In the genomic region with DNA sequence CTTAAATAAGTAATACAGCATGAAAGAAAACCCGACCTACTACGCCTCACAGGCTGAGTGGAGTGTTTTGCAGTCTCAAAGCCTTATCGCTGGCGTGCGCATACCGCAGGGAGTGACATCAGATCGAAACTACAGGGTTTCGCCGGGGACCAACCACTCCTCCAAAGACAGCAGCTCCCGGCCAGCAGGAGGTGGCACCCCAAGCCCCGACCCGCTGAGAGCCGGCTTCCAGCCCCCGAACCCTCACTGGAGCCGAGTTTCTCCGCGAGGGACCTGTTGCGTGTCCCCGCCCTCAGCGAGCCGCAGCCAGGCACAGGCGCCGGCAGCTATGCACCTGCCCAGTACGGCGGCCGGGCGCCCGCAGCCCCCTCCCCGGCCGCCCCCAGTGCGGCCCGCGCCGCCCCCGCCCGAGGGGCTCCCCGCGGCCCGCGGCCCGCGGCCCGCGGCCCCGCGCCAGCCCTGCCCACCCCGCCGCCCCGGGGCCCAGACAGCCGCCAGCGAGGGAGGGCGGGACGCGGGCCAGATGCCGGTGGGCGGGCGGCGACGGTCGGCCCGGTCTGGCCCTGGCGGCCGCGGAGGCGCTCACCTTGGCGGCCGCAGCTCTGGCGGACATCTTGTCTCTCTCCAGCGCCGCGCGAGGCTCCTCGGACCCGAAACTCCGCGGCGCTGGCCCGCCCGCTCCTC, we compare ENCODE assay signal across 8 cellular contexts. TPM values are rescaled to one million over a fixed set of nuclear protein-coding genes. Genes with fewer than 3 reads are reported as not detected.
DNase-seq lines count a peak whose midpoint lies in the region; ATAC-seq lines count a peak whose summit lies in the region.

No MANE protein-coding gene starts in this region.

- no peaks in the 10 kb centered on the region for H3K9me3 ChIP-seq in stomach smooth muscle (ENCODE audit: control insufficient read depth in 2 of 2, low read length in 2 of 2)

- CTCF ChIA-PET in activated CD4-positive, alpha-beta T cell treated with anti-CD3 and anti-CD28 coated beads for 36 hours (lab: Charles Lee) = no interaction called here

- H3K27me3 Mint-ChIP-seq in activated CD4-positive, alpha-beta T cell treated with anti-CD3 and anti-CD28 coated beads for 36 hours = peaks cover 56% of the 10 kb centered on the region
- peaks cover 61% of the 10 kb centered on the region for H3K27me3 Mint-ChIP-seq in T-helper 2 cell treated with Interferon-gamma antibody and Interleukin-4, amounts not matched to agents 5 μg/mL and 100 μg/mL, for 36 hours (ENCODE audit: low read depth)
- H3K27me3 Mint-ChIP-seq in activated T-helper 1 cell treated with anti-CD3 and anti-CD28 coated beads, Interleukin-12 subunit alpha, Interleukin-12 subunit beta, Interleukin-2, Interleukin-4 antibody, amounts not matched to agents 30 ng/mL and 10 ng/mL and 1 ng/mL, durations not matched to agents 14 hours and 24 hours and 36 hours (ENCODE audit: insufficient read depth) = peaks cover 59% of the 10 kb centered on the region

- H3K4me3 Mint-ChIP-seq in activated CD4-positive, alpha-beta T cell treated with anti-CD3 and anti-CD28 coated beads for 36 hours = no peak overlapping the region
- no peak overlapping the region for H3K4me3 Mint-ChIP-seq in T-helper 2 cell treated with Interferon-gamma antibody and Interleukin-4, amounts not matched to agents 5 μg/mL and 100 μg/mL, for 36 hours
- H3K4me3 Mint-ChIP-seq in activated T-helper 1 cell treated with anti-CD3 and anti-CD28 coated beads, Interleukin-12 subunit alpha, Interleukin-12 subunit beta, Interleukin-2, Interleukin-4 antibody, amounts not matched to agents 30 ng/mL and 10 ng/mL and 1 ng/mL, durations not matched to agents 14 hours and 24 hours and 36 hours = no peak overlapping the region

- POLR2A ChIA-PET in activated CD4-positive, alpha-beta T cell treated with anti-CD3 and anti-CD28 coated beads for 36 hours (lab: Charles Lee) = interaction anchor here (0.6 kb wide), 1 partner anchor 40 kb away, joined by 3 read pairs; no protein-coding TSS in a partner anchor

- no peak overlapping the region for H2BK15ac ChIP-seq in mesendoderm (replicated peaks; ENCODE audit: low read depth)

- no peak overlapping the region for H2AK5ac ChIP-seq in mesendoderm (ENCODE audit: low read length)

- ATAC-seq in activated CD4-positive, alpha-beta T cell treated with anti-CD3 and anti-CD28 coated beads for 36 hours = peak; percentile 72

- H3K27ac ChIP-seq in mesendoderm (ENCODE audit: low read depth, low read length) (peak overlapping the region; percentile 100), stomach smooth muscle (ENCODE audit: low read length) (peak overlapping the region; percentile 89)

- peaks cover 12% of the 10 kb centered on the region for H3K9me3 Mint-ChIP-seq in activated CD4-positive, alpha-beta T cell treated with anti-CD3 and anti-CD28 coated beads for 36 hours (ENCODE audit: low read depth)
- peaks cover 28% of the 10 kb centered on the region for H3K9me3 Mint-ChIP-seq in T-helper 2 cell treated with Interferon-gamma antibody and Interleukin-4, amounts not matched to agents 5 μg/mL and 100 μg/mL, for 36 hours
- peaks cover 21% of the 10 kb centered on the region for H3K9me3 Mint-ChIP-seq in activated T-helper 1 cell treated with anti-CD3 and anti-CD28 coated beads, Interleukin-12 subunit alpha, Interleukin-12 subunit beta, Interleukin-2, Interleukin-4 antibody, amounts not matched to agents 30 ng/mL and 10 ng/mL and 1 ng/mL, durations not matched to agents 14 hours and 24 hours and 36 hours

- intact Hi-C loops in activated CD4-positive, alpha-beta T cell treated with anti-CD3 and anti-CD28 coated beads for 36 hours (cut with DNase I, micrococcal nuclease) = loop anchor here in 1 of 2 experiments (5.0 to 10.0 kb wide), 2 partner anchors 249 to 777 kb away; a partner anchor contains a TSS
- intact Hi-C loops in activated T-helper 1 cell treated with anti-CD3 and anti-CD28 coated beads, Interleukin-12 subunit alpha, Interleukin-12 subunit beta, Interleukin-2, Interleukin-4 antibody, amounts not matched to agents 30 ng/mL and 10 ng/mL and 1 ng/mL, durations not matched to agents 14 hours and 24 hours and 36 hours (cut with micrococcal nuclease) = no loop called here

- H3K9ac ChIP-seq in mesendoderm (ENCODE audit: low read length) (peak overlapping the region; percentile 81), stomach smooth muscle (ENCODE audit: low read length in 2 of 2) (peak overlapping the region; percentile 82 to 84)

- peaks cover 39% of the 10 kb centered on the region for H3K79me2 ChIP-seq in mesendoderm (ENCODE audit: control insufficient read depth, insufficient read depth, low read length)

- peaks cover 11% of the 10 kb centered on the region for H3K36me3 Mint-ChIP-seq in activated CD4-positive, alpha-beta T cell treated with anti-CD3 and anti-CD28 coated beads for 36 hours (ENCODE audit: low read depth)
- H3K36me3 Mint-ChIP-seq in T-helper 2 cell treated with Interferon-gamma antibody and Interleukin-4, amounts not matched to agents 5 μg/mL and 100 μg/mL, for 36 hours (ENCODE audit: low read depth) = peaks cover 3% of the 10 kb centered on the region
- no peaks in the 10 kb centered on the region for H3K36me3 Mint-ChIP-seq in activated T-helper 1 cell treated with anti-CD3 and anti-CD28 coated beads, Interleukin-12 subunit alpha, Interleukin-12 subunit beta, Interleukin-2, Interleukin-4 antibody, amounts not matched to agents 30 ng/mL and 10 ng/mL and 1 ng/mL, durations not matched to agents 14 hours and 24 hours and 36 hours (ENCODE audit: low read depth)

- peak overlapping the region; percentile 100 for H3K18ac ChIP-seq in mesendoderm (ENCODE audit: low read length)

- peak overlapping the region; percentile 97 for H3K4ac ChIP-seq in mesendoderm (ENCODE audit: low read depth, low read length)

- no peak overlapping the region for H3K4me2 ChIP-seq in mesendoderm (ENCODE audit: low read length)

- peak; percentile 65 for DNase-seq in activated CD4-positive, alpha-beta T cell treated with anti-CD3 and anti-CD28 coated beads for 36 hours
- no peak for DNase-seq in activated CD4-positive, alpha-beta T cell treated with anti-CD3 and anti-CD28 coated beads for 4 hours
- DNase-seq in HPDE6-E6E7 (ENCODE audit: extremely low spot score) (peak; percentile 57), epidermal melanocyte (ENCODE audit: insufficient read length, low spot score) (peak; percentile 29), mesendoderm (peak; percentile 96)
- peak; percentile 31 for DNase-seq in T-helper 2 cell treated with Interferon-gamma antibody and Interleukin-4, amounts not matched to agents 5 μg/mL and 100 μg/mL, for 36 hours (ENCODE audit: low spot score)
- no peak for DNase-seq in activated T-helper 1 cell treated with anti-CD3 and anti-CD28 coated beads, Interleukin-12 subunit alpha, Interleukin-12 subunit beta, Interleukin-2, Interleukin-4 antibody, amounts not matched to agents 30 ng/mL and 10 ng/mL and 1 ng/mL, durations not matched to agents 14 hours and 24 hours and 36 hours (ENCODE audit: low spot score)

- H3K56ac ChIP-seq in mesendoderm (ENCODE audit: low read length) = peak overlapping the region; percentile 93

- H3K4me1 ChIP-seq in mesendoderm (ENCODE audit: control insufficient read depth, low read depth, low read length) (peaks cover 3% of the 10 kb centered on the region), stomach smooth muscle (ENCODE audit: control insufficient read depth, insufficient read depth, low read length) (peaks cover 2% of the 10 kb centered on the region)

- peak overlapping the region; percentile 82 for H4K8ac ChIP-seq in mesendoderm (ENCODE audit: low read depth, low read length)

- H3K23ac ChIP-seq in mesendoderm (ENCODE audit: low read length) = no peak overlapping the region

- H4K5ac ChIP-seq in mesendoderm (ENCODE audit: low read length) = no peak overlapping the region

- H3K27ac Mint-ChIP-seq in activated CD4-positive, alpha-beta T cell treated with anti-CD3 and anti-CD28 coated beads for 36 hours = no peak overlapping the region
- H3K27ac Mint-ChIP-seq in T-helper 2 cell treated with Interferon-gamma antibody and Interleukin-4, amounts not matched to agents 5 μg/mL and 100 μg/mL, for 36 hours = no peak overlapping the region
- H3K27ac Mint-ChIP-seq in activated T-helper 1 cell treated with anti-CD3 and anti-CD28 coated beads, Interleukin-12 subunit alpha, Interleukin-12 subunit beta, Interleukin-2, Interleukin-4 antibody, amounts not matched to agents 30 ng/mL and 10 ng/mL and 1 ng/mL, durations not matched to agents 14 hours and 24 hours and 36 hours = no peak overlapping the region

- H3K79me1 ChIP-seq in mesendoderm (ENCODE audit: low read length) = no peaks in the 10 kb centered on the region

- H3K4me1 Mint-ChIP-seq in activated CD4-positive, alpha-beta T cell treated with anti-CD3 and anti-CD28 coated beads for 36 hours = peaks cover 16% of the 10 kb centered on the region
- H3K4me1 Mint-ChIP-seq in T-helper 2 cell treated with Interferon-gamma antibody and Interleukin-4, amounts not matched to agents 5 μg/mL and 100 μg/mL, for 36 hours (ENCODE audit: low read depth) = peaks cover 13% of the 10 kb centered on the region
- H3K4me1 Mint-ChIP-seq in activated T-helper 1 cell treated with anti-CD3 and anti-CD28 coated beads, Interleukin-12 subunit alpha, Interleukin-12 subunit beta, Interleukin-2, Interleukin-4 antibody, amounts not matched to agents 30 ng/mL and 10 ng/mL and 1 ng/mL, durations not matched to agents 14 hours and 24 hours and 36 hours (ENCODE audit: low read depth) = peaks cover 14% of the 10 kb centered on the region

- no peaks in the 10 kb centered on the region for H3K27me3 ChIP-seq in mesendoderm (ENCODE audit: insufficient read depth, low read length, poor library complexity)
- no peaks in the 10 kb centered on the region for H3K27me3 ChIP-seq in stomach smooth muscle (ENCODE audit: control insufficient read depth in 1 of 2, insufficient read depth in 2 of 2, low read length in 2 of 2)

- peak overlapping the region; percentile 98 for H2BK120ac ChIP-seq in mesendoderm (ENCODE audit: low read depth, low read length)

- H3K4me3 ChIP-seq in mesendoderm (ENCODE audit: low read length) (peak overlapping the region; percentile 80), stomach smooth muscle (ENCODE audit: low read length in 2 of 2) (peak overlapping the region; percentile 91)

- no CpG with 5 or more reads among the region's 79 CpGs for WGBS in mesendoderm (ENCODE audit: extremely low coverage, insufficient coverage, low lambda C conversion rate)

- H3K36me3 ChIP-seq in mesendoderm (ENCODE audit: control insufficient read depth, insufficient read depth, low read length) (no peaks in the 10 kb centered on the region), stomach smooth muscle (ENCODE audit: control insufficient read depth in 2 of 2, insufficient read depth in 2 of 2, low read length in 2 of 2) (no peaks in the 10 kb centered on the region)

- no peak overlapping the region for H2BK5ac ChIP-seq in mesendoderm (ENCODE audit: low read length)

RNA-seq across cellular contexts. Expression of a gene that starts 0.7 kb away (rescaled TPM):
- total RNA-seq in activated CD4-positive, alpha-beta T cell treated with anti-CD3 and anti-CD28 coated beads for 36 hours = under 1 TPM in 1 of 2 experiments, not detected in 1; 0.09 TPM
- polyA plus RNA-seq in mesendoderm (2013, experiment 1 of 2) = 107 TPM
- 108 TPM for polyA plus RNA-seq in mesendoderm (2013, experiment 2 of 2)
- total RNA-seq in activated T-helper 1 cell treated with anti-CD3 and anti-CD28 coated beads, Interleukin-12 subunit alpha, Interleukin-12 subunit beta, Interleukin-2, Interleukin-4 antibody, amounts not matched to agents 30 ng/mL and 10 ng/mL and 1 ng/mL, durations not matched to agents 14 hours and 24 hours and 36 hours = not detected in 2 replicates

Comparison
In these comparisons a context has a peak if more than half of its experiments do, and no peak if none do; other contexts are left out.
1. DNase-seq: peak in activated CD4-positive, alpha-beta T cell treated with anti-CD3 and anti-CD28 coated beads for 36 hours (single experiment), HPDE6-E6E7 (single experiment), T-helper 2 cell treated with Interferon-gamma antibody and Interleukin-4, amounts not matched to agents 5 μg/mL and 100 μg/mL, for 36 hours (single experiment), epidermal melanocyte (single experiment) and mesendoderm (single experiment); none in activated CD4-positive, alpha-beta T cell treated with anti-CD3 and anti-CD28 coated beads for 4 hours (0 of 2) and activated T-helper 1 cell treated with anti-CD3 and anti-CD28 coated beads, Interleukin-12 subunit alpha, Interleukin-12 subunit beta, Interleukin-2, Interleukin-4 antibody, amounts not matched to agents 30 ng/mL and 10 ng/mL and 1 ng/mL, durations not matched to agents 14 hours and 24 hours and 36 hours (single experiment).